ENCODE assay signal across 1 cellular context in the genomic region with DNA sequence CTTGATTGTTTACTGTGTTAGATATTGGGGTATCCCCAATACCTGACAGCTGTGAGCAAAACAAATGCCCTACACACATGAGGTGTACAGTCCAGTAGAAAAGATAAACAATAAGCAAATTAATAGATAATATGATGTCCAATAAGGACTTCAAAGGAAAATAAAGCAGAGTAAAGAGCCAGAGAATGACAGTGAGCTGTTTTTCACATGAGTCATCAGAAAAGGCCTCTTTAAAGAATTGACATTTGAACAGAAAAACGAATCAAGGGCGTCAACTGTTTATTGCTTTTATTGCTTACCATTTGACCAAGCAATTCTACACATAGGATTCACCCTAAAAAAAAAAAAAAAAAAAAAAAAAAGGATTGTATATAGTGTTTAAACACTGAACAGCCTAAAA.
TF ChIP-seq lines count a peak whose summit lies in the region.

No MANE protein-coding gene starts in this region.

TF ChIP-seq in K562, 482 proteins besides CTCF, POLR2A, EP300 and RAD21:
- TF ChIP-seq ZNF316 (IDR thresholded peaks at IDR 0.05): peak; percentile 57
- TF ChIP-seq PHF8 (IDR thresholded peaks at IDR 0.05; ENCODE audit: borderline replicate concordance, low read length): no peak
- no peak for TF ChIP-seq ZNF134 (CRISPR knock-in tag; conservative IDR thresholded peaks at IDR 0.05)
- TF ChIP-seq C11orf30 (IDR thresholded peaks at IDR 0.05; ENCODE audit: low read depth): peak; percentile 32; the same call in 1 of the 2 replicates
- no peak for TF ChIP-seq ZNF778 (CRISPR knock-in tag; IDR thresholded peaks at IDR 0.05)
- TF ChIP-seq DNMT1 (IDR thresholded peaks at IDR 0.05): no peak
- peak; percentile 33; the same call in 1 of the 2 replicates for TF ChIP-seq MAFG (tag; conservative IDR thresholded peaks at IDR 0.05)
- no peak for TF ChIP-seq HDGF (IDR thresholded peaks at IDR 0.05)
TF ChIP-seq in K562: peak in this region for 3.
